In the genomic region with DNA sequence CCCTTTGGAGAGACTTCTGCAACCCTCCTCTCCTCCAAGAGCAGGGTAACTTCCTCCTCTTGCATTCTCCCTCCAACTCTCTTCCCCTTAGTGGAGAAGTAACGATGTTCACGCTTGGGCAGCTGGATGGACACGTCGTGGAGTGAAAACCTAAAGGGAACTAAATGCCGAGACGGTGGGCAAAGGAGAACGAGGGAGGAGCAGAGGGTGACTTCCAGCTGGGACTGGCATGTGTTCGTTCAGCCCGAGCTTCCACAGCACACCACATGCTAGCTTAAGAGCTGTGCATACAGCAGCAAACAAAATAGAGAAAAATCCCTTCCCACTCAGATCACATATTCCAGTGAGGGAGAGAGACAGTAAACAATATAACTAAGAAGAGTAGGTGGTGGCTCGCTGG, we compare ENCODE assay signal across 1 cellular context.
TF ChIP-seq lines count a peak whose summit lies in the region.

No MANE protein-coding gene starts in this region.

TF ChIP-seq in SK-N-SH, 30 proteins besides CTCF, POLR2A, EP300 and RAD21:
- TF ChIP-seq, protein P1, sequence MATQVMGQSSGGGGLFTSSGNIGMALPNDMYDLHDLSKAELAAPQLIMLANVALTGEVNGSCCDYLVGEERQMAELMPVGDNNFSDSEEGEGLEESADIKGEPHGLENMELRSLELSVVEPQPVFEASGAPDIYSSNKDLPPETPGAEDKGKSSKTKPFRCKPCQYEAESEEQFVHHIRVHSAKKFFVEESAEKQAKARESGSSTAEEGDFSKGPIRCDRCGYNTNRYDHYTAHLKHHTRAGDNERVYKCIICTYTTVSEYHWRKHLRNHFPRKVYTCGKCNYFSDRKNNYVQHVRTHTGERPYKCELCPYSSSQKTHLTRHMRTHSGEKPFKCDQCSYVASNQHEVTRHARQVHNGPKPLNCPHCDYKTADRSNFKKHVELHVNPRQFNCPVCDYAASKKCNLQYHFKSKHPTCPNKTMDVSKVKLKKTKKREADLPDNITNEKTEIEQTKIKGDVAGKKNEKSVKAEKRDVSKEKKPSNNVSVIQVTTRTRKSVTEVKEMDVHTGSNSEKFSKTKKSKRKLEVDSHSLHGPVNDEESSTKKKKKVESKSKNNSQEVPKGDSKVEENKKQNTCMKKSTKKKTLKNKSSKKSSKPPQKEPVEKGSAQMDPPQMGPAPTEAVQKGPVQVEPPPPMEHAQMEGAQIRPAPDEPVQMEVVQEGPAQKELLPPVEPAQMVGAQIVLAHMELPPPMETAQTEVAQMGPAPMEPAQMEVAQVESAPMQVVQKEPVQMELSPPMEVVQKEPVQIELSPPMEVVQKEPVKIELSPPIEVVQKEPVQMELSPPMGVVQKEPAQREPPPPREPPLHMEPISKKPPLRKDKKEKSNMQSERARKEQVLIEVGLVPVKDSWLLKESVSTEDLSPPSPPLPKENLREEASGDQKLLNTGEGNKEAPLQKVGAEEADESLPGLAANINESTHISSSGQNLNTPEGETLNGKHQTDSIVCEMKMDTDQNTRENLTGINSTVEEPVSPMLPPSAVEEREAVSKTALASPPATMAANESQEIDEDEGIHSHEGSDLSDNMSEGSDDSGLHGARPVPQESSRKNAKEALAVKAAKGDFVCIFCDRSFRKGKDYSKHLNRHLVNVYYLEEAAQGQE (IDR thresholded peaks at IDR 0.05; ENCODE audit: low read depth, low read length) = no peak
- TF ChIP-seq NRF1 (IDR thresholded peaks at IDR 0.05; ENCODE audit: low read depth, low read length) (no peak), EZH2phosphoT487 (IDR thresholded peaks at IDR 0.05; ENCODE audit: borderline replicate concordance, low read depth) (no peak), MEF2A (IDR thresholded peaks at IDR 0.05; ENCODE audit: borderline replicate concordance, low read depth) (no peak), SIN3A (IDR thresholded peaks at IDR 0.05; ENCODE audit: borderline replicate concordance, low read depth, low read length) (no peak), YY1 (IDR thresholded peaks at IDR 0.05; ENCODE audit: low read depth) (no peak), FOXJ3 (CRISPR knock-in tag; IDR thresholded peaks at IDR 0.05) (no peak), NFIC (IDR thresholded peaks at IDR 0.05; ENCODE audit: borderline replicate concordance) (no peak), TCF12 (IDR thresholded peaks at IDR 0.05) (no peak), FOSL2 (IDR thresholded peaks at IDR 0.05; ENCODE audit: borderline replicate concordance, low read depth) (no peak), TEAD4 (IDR thresholded peaks at IDR 0.05; ENCODE audit: borderline replicate concordance, insufficient read depth) (no peak)
- TF ChIP-seq, protein P2, sequence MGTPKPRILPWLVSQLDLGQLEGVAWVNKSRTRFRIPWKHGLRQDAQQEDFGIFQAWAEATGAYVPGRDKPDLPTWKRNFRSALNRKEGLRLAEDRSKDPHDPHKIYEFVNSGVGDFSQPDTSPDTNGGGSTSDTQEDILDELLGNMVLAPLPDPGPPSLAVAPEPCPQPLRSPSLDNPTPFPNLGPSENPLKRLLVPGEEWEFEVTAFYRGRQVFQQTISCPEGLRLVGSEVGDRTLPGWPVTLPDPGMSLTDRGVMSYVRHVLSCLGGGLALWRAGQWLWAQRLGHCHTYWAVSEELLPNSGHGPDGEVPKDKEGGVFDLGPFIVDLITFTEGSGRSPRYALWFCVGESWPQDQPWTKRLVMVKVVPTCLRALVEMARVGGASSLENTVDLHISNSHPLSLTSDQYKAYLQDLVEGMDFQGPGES (IDR thresholded peaks at IDR 0.05; ENCODE audit: low read depth, low read length) = no peak
TF ChIP-seq in SK-N-SH: peak in this region for 0.
